In genomic region chr17:8176197-8176940, GRCh38 we compare ENCODE assay signal across 8 cellular contexts. TPM values are rescaled to one million over a fixed set of nuclear protein-coding genes. Genes with fewer than 3 reads are reported as not detected.
DNase-seq lines count a peak whose midpoint lies in the region; ATAC-seq and TF ChIP-seq lines count a peak whose summit lies in the region.

TSS of gene TMEM107 (minus strand) at chr17:8176380. CDS start at chr17:8176286, 94 bp downstream.

- H3K9me3 Mint-ChIP-seq in IgD-negative memory B cell, result no peaks in the 10 kb centered on the region
- H3K9me3 Mint-ChIP-seq in activated T-helper 17 cell treated with anti-CD3 and anti-CD28 coated beads, Interleukin-2, amount 50 U/mL, for 72 hours, result no peaks in the 10 kb centered on the region
- H3K9me3 Mint-ChIP-seq in naive thymus-derived CD4-positive, alpha-beta T cell, result peaks cover 0 to 6% (median 0%) of the 10 kb centered on the region in 11 donors
- no peaks in the 10 kb centered on the region for H3K9me3 Mint-ChIP-seq in stimulated activated naive CD8-positive, alpha-beta T cell treated with anti-CD3 and anti-CD28 coated beads, Interleukin-15, Interleukin-2, amounts not matched to agents 100 ng/mL and 50 ng/mL, for 24 hours

- CTCF ChIA-PET in naive thymus-derived CD4-positive, alpha-beta T cell (lab: Charles Lee), result interaction anchor here (1.0 to 1.4 kb wide), 2 partner anchors 15 to 103 kb away, joined by 3 read pairs; no protein-coding TSS in a partner anchor

- intact Hi-C loops in naive thymus-derived CD4-positive, alpha-beta T cell (cut with micrococcal nuclease), result loop anchor here in 1 of 2 donors (1.0 kb wide), 1 partner anchor 10 kb away; no protein-coding TSS in a partner anchor

- peak within 1 kb of the TSS; percentile 87 to 99 (median 94) for H3K4me3 Mint-ChIP-seq in IgD-negative memory B cell
- H3K4me3 Mint-ChIP-seq in activated T-helper 17 cell treated with anti-CD3 and anti-CD28 coated beads, Interleukin-2, amount 50 U/mL, for 72 hours, result peak within 1 kb of the TSS; percentile 99
- peak within 1 kb of the TSS; percentile 86 to 96 (median 92) for H3K4me3 Mint-ChIP-seq in naive thymus-derived CD4-positive, alpha-beta T cell
- peak within 1 kb of the TSS; percentile 95 for H3K4me3 Mint-ChIP-seq in stimulated activated naive CD8-positive, alpha-beta T cell treated with anti-CD3 and anti-CD28 coated beads, Interleukin-15, Interleukin-2, amounts not matched to agents 100 ng/mL and 50 ng/mL, for 24 hours

- H3K36me3 Mint-ChIP-seq in IgD-negative memory B cell, result no peaks in the 10 kb centered on the region
- H3K36me3 Mint-ChIP-seq in activated T-helper 17 cell treated with anti-CD3 and anti-CD28 coated beads, Interleukin-2, amount 50 U/mL, for 72 hours (ENCODE audit: low read depth), result peaks cover 19% of the 10 kb centered on the region
- peaks cover 0 to 1% (median 0%) of the 10 kb centered on the region in 5 donors for H3K36me3 Mint-ChIP-seq in naive thymus-derived CD4-positive, alpha-beta T cell
- no peaks in the 10 kb centered on the region for H3K36me3 Mint-ChIP-seq in stimulated activated naive CD8-positive, alpha-beta T cell treated with anti-CD3 and anti-CD28 coated beads, Interleukin-15, Interleukin-2, amounts not matched to agents 100 ng/mL and 50 ng/mL, for 24 hours (ENCODE audit: low read depth)

- DNase-seq in ACHN (peak; percentile 93), RPMI8226 (peak; percentile 91), fibroblast of mammary gland (ENCODE audit: low read depth) (peak; percentile 77)
- peak; percentile 73 to 89 (median 85) for DNase-seq in naive thymus-derived CD4-positive, alpha-beta T cell

- H3K4me3 ChIP-seq in fibroblast of mammary gland (ENCODE audit: control insufficient read depth, low read depth, low read length), result peak within 1 kb of the TSS; percentile 77
- peak within 1 kb of the TSS; percentile 78 for H3K4me3 ChIP-seq in naive thymus-derived CD4-positive, alpha-beta T cell (ENCODE audit: low read length)

- ATAC-seq in GM18909 (IDR thresholded peaks at IDR 0.05; ENCODE audit: poor library complexity, unreplicated experiment), result peak; percentile 43
- ATAC-seq in activated T-helper 17 cell treated with anti-CD3 and anti-CD28 coated beads, Interleukin-2, amount 50 U/mL, for 72 hours (replicated peaks), result peak; percentile 74
- peak; percentile 63 for ATAC-seq in naive thymus-derived CD4-positive, alpha-beta T cell

- H3K4me1 ChIP-seq in naive thymus-derived CD4-positive, alpha-beta T cell (ENCODE audit: control insufficient read depth in 2 of 2, insufficient read depth in 2 of 2, low read length in 2 of 2), result peaks cover 26 to 39% of the 10 kb centered on the region in 2 donors

- H3K27me3 ChIP-seq in naive thymus-derived CD4-positive, alpha-beta T cell (ENCODE audit: control insufficient read depth in 2 of 2, insufficient read depth in 2 of 2, low read length in 2 of 2), result no peaks in the 10 kb centered on the region

- POLR2A ChIA-PET in naive thymus-derived CD4-positive, alpha-beta T cell (lab: Charles Lee), result interaction anchor here (1.0 to 25.9 kb wide), 12 partner anchors 9 to 71 kb away, joined by 3 to 820 read pairs (median 8); partner anchors contain the start of genes BORCS6, CTC1, HES7 and PER1

- H3K4me1 Mint-ChIP-seq in IgD-negative memory B cell, result peaks cover 24 to 32% (median 32%) of the 10 kb centered on the region in 3 donors
- peaks cover 27% of the 10 kb centered on the region for H3K4me1 Mint-ChIP-seq in activated T-helper 17 cell treated with anti-CD3 and anti-CD28 coated beads, Interleukin-2, amount 50 U/mL, for 72 hours
- H3K4me1 Mint-ChIP-seq in naive thymus-derived CD4-positive, alpha-beta T cell, result peaks cover 31 to 62% (median 55%) of the 10 kb centered on the region in 7 donors
- H3K4me1 Mint-ChIP-seq in stimulated activated naive CD8-positive, alpha-beta T cell treated with anti-CD3 and anti-CD28 coated beads, Interleukin-15, Interleukin-2, amounts not matched to agents 100 ng/mL and 50 ng/mL, for 24 hours (ENCODE audit: low read depth), result peaks cover 45% of the 10 kb centered on the region

- in situ Hi-C loops in ACHN (cut with HindIII; ENCODE audit: low pct_ligation_motif_present, low pct_unique_long_range_greater_than_20kb, low sequenced_read_pairs), result no loop called here

- TF ChIP-seq CTCF in fibroblast of mammary gland (conservative IDR thresholded peaks at IDR 0.05; ENCODE audit: control insufficient read depth, insufficient read depth, low read depth, low read length), result no peak

- H3K27me3 Mint-ChIP-seq in IgD-negative memory B cell, result no peaks in the 10 kb centered on the region
- H3K27me3 Mint-ChIP-seq in activated T-helper 17 cell treated with anti-CD3 and anti-CD28 coated beads, Interleukin-2, amount 50 U/mL, for 72 hours, result no peaks in the 10 kb centered on the region
- peaks cover 0 to 7% (median 0%) of the 10 kb centered on the region in 5 donors for H3K27me3 Mint-ChIP-seq in naive thymus-derived CD4-positive, alpha-beta T cell
- no peaks in the 10 kb centered on the region for H3K27me3 Mint-ChIP-seq in stimulated activated naive CD8-positive, alpha-beta T cell treated with anti-CD3 and anti-CD28 coated beads, Interleukin-15, Interleukin-2, amounts not matched to agents 100 ng/mL and 50 ng/mL, for 24 hours

- H3K9me3 ChIP-seq in naive thymus-derived CD4-positive, alpha-beta T cell (ENCODE audit: control insufficient read depth in 2 of 3, low read length in 3 of 3), result no peaks in the 10 kb centered on the region

- H3K36me3 ChIP-seq in naive thymus-derived CD4-positive, alpha-beta T cell (ENCODE audit: control insufficient read depth in 2 of 3, insufficient read depth in 3 of 3, low read length in 3 of 3), result no peaks in the 10 kb centered on the region

- peak within 1 kb of the TSS; percentile 87 for H3K27ac ChIP-seq in naive thymus-derived CD4-positive, alpha-beta T cell (ENCODE audit: low read depth, low read length)

- H3K27ac Mint-ChIP-seq in IgD-negative memory B cell, result peak within 1 kb of the TSS; percentile 94 to 96 (median 95)
- H3K27ac Mint-ChIP-seq in activated T-helper 17 cell treated with anti-CD3 and anti-CD28 coated beads, Interleukin-2, amount 50 U/mL, for 72 hours, result peak within 1 kb of the TSS; percentile 98
- peak within 1 kb of the TSS; percentile 88 to 100 (median 98) for H3K27ac Mint-ChIP-seq in naive thymus-derived CD4-positive, alpha-beta T cell
- peak within 1 kb of the TSS; percentile 95 for H3K27ac Mint-ChIP-seq in stimulated activated naive CD8-positive, alpha-beta T cell treated with anti-CD3 and anti-CD28 coated beads, Interleukin-15, Interleukin-2, amounts not matched to agents 100 ng/mL and 50 ng/mL, for 24 hours

RNA-seq across cellular contexts. Expression of gene TMEM107, which starts in this region (rescaled TPM):
- 35.2 TPM for polyA plus RNA-seq in IgD-negative memory B cell
- total RNA-seq in activated T-helper 17 cell treated with anti-CD3 and anti-CD28 coated beads, Interleukin-2, amount 50 U/mL, for 72 hours, result 10 to 100 TPM; 43.3 to 45.3 TPM
- total RNA-seq in naive thymus-derived CD4-positive, alpha-beta T cell, result 10 to 100 TPM; 23.1 to 49.7 (median 26.5) TPM
- 10 to 100 TPM; 40.4 to 45.9 TPM for polyA plus RNA-seq in naive thymus-derived CD4-positive, alpha-beta T cell

Comparison
In these comparisons a context has a peak if more than half of its experiments do, and no peak if none do; other contexts are left out.
1. Peak in every context shown above with its lines: DNase-seq, ATAC-seq, H3K4me3 ChIP-seq and H3K27ac ChIP-seq.